ENCODE assay signal across 11 cellular contexts in the genomic region with DNA sequence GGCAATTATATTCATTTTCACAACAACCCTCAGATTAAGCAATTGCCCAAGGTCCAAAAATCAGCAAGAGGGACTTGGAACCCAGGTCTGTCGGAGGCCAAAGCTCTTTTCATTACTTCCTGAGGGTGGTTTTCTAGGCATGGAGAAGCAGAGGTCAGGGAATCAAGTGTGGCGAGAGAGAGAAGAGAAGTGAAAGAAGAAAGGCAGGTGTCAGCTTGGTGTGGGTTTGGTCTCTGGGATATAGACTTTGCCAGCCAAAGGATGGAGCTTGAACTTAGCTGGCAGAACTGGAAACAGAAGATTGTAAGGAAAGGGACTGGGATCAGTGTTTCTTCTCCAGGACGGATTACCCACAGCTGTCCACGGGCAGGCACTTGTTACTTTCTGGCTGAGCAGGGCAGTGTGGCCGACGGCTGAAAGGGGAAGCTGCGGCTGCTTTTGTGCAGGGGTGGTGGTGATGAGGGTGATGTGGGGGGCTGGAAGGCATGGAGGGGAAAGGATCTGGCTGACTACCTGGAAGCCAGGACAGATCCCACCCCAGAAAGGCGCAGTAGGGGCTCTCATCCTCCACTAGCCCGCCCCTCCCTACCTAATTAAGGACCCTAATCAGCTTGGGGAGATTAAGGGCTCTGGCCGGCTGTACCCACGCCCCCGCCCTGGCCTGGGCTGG. TPM values are rescaled to one million over a fixed set of nuclear protein-coding genes. Genes with fewer than 3 reads are reported as not detected.
A peak's percentile ranks its signal among the peaks of the same experiment; 100 is the strongest.
DNase-seq lines count a peak whose midpoint lies in the region; ATAC-seq and TF ChIP-seq lines count a peak whose summit lies in the region.
"Had no signal": no experiment of that assay in that cellular context is flagged by ENCODE, and none has a peak within 500 bp of the region (broad histone marks: within the 10 kb centered on the region; RNA-seq: fewer than 3 reads in every experiment).

A gene (plus strand): TSS at position 640 of the 670 bp plus-strand sequence. CDS start 433 bp downstream, outside the sequence.

- peaks cover 47% of the 10 kb centered on the region for H3K27me3 Mint-ChIP-seq in stimulated activated naive CD8-positive, alpha-beta T cell treated with anti-CD3 and anti-CD28 coated beads, Interleukin-15, Interleukin-2, amounts not matched to agents 100 ng/mL and 50 ng/mL, for 24 hours
- peaks cover 55% of the 10 kb centered on the region for H3K27me3 Mint-ChIP-seq in activated naive CD8-positive, alpha-beta T cell treated with anti-CD3 and anti-CD28 coated beads, Interleukin-2, amount 10 ng/mL, durations not matched to agents 7 days and 5 days
- H3K27me3 Mint-ChIP-seq in mesothelial cell of epicardium (ENCODE audit: low read depth), result peaks cover 72% of the 10 kb centered on the region
- H3K27me3 Mint-ChIP-seq in activated T-helper 2 cell treated with anti-CD3 and anti-CD28 coated beads, Interferon-gamma antibody, Interleukin-2, Interleukin-4, amounts not matched to agents 10 μg/mL and 5 μg/mL and 100 μg/mL, durations not matched to agents 14 hours and 24 hours and 36 hours (ENCODE audit: low read depth), result peaks cover 51% of the 10 kb centered on the region

- H3K4me1 Mint-ChIP-seq in stimulated activated naive CD8-positive, alpha-beta T cell treated with anti-CD3 and anti-CD28 coated beads, Interleukin-15, Interleukin-2, amounts not matched to agents 100 ng/mL and 50 ng/mL, for 24 hours (ENCODE audit: low read depth), result peaks cover 7% of the 10 kb centered on the region
- H3K4me1 Mint-ChIP-seq in activated naive CD8-positive, alpha-beta T cell treated with anti-CD3 and anti-CD28 coated beads, Interleukin-2, amount 10 ng/mL, durations not matched to agents 7 days and 5 days, result peaks cover 5% of the 10 kb centered on the region
- H3K4me1 Mint-ChIP-seq in mesothelial cell of epicardium, result no peaks in the 10 kb centered on the region
- H3K4me1 Mint-ChIP-seq in activated T-helper 2 cell treated with anti-CD3 and anti-CD28 coated beads, Interferon-gamma antibody, Interleukin-2, Interleukin-4, amounts not matched to agents 10 μg/mL and 5 μg/mL and 100 μg/mL, durations not matched to agents 14 hours and 24 hours and 36 hours (ENCODE audit: low read depth), result peaks cover 6% of the 10 kb centered on the region

- DNase-seq in stimulated activated naive CD8-positive, alpha-beta T cell treated with anti-CD3 and anti-CD28 coated beads, Interleukin-15, Interleukin-2, amounts not matched to agents 100 U/mL and 50 U/mL, for 24 hours, result no peak
- DNase-seq in activated naive CD8-positive, alpha-beta T cell treated with anti-CD3 and anti-CD28 coated beads, Interleukin-2, amount 10 ng/mL, durations not matched to agents 7 days and 5 days, result no peak
- no peak for DNase-seq in mesothelial cell of epicardium (ENCODE audit: low spot score in 2 of 2, unreplicated experiment in 2 of 2)
- DNase-seq in activated T-helper 2 cell treated with anti-CD3 and anti-CD28 coated beads, Interferon-gamma antibody, Interleukin-2, Interleukin-4, amounts not matched to agents 10 μg/mL and 5 μg/mL and 100 μg/mL, durations not matched to agents 14 hours and 24 hours and 36 hours (ENCODE audit: low spot score), result no peak
- DNase-seq: NCI-H1105 treated with DMSO at 0.1 percent for 48 hours had no signal

- ATAC-seq in stimulated activated naive CD8-positive, alpha-beta T cell treated with anti-CD3 and anti-CD28 coated beads, Interleukin-15, Interleukin-2, amounts not matched to agents 100 U/mL and 50 U/mL, for 24 hours, result no peak
- no peak for ATAC-seq in activated naive CD8-positive, alpha-beta T cell treated with anti-CD3 and anti-CD28 coated beads, Interleukin-2, amount 10 ng/mL, durations not matched to agents 7 days and 5 days (ENCODE audit: low read depth)
- ATAC-seq in HG03039 (IDR thresholded peaks at IDR 0.05; ENCODE audit: unreplicated experiment) (no peak), GM21723 (IDR thresholded peaks at IDR 0.05; ENCODE audit: unreplicated experiment) (no peak), GM18873 (IDR thresholded peaks at IDR 0.05; ENCODE audit: low FRiP score, unreplicated experiment) (no peak)
- ATAC-seq: esophagus mucosa had no signal

- H3K9me3 Mint-ChIP-seq in stimulated activated naive CD8-positive, alpha-beta T cell treated with anti-CD3 and anti-CD28 coated beads, Interleukin-15, Interleukin-2, amounts not matched to agents 100 ng/mL and 50 ng/mL, for 24 hours, result no peaks in the 10 kb centered on the region
- no peaks in the 10 kb centered on the region for H3K9me3 Mint-ChIP-seq in activated naive CD8-positive, alpha-beta T cell treated with anti-CD3 and anti-CD28 coated beads, Interleukin-2, amount 10 ng/mL, durations not matched to agents 7 days and 5 days
- no peaks in the 10 kb centered on the region for H3K9me3 Mint-ChIP-seq in mesothelial cell of epicardium
- H3K9me3 Mint-ChIP-seq in activated T-helper 2 cell treated with anti-CD3 and anti-CD28 coated beads, Interferon-gamma antibody, Interleukin-2, Interleukin-4, amounts not matched to agents 10 μg/mL and 5 μg/mL and 100 μg/mL, durations not matched to agents 14 hours and 24 hours and 36 hours, result no peaks in the 10 kb centered on the region

- no peak within 1 kb of the TSS for H3K27ac Mint-ChIP-seq in stimulated activated naive CD8-positive, alpha-beta T cell treated with anti-CD3 and anti-CD28 coated beads, Interleukin-15, Interleukin-2, amounts not matched to agents 100 ng/mL and 50 ng/mL, for 24 hours
- H3K27ac Mint-ChIP-seq in activated naive CD8-positive, alpha-beta T cell treated with anti-CD3 and anti-CD28 coated beads, Interleukin-2, amount 10 ng/mL, durations not matched to agents 7 days and 5 days, result no peak within 1 kb of the TSS
- H3K27ac Mint-ChIP-seq in mesothelial cell of epicardium, result no peak within 1 kb of the TSS
- H3K27ac Mint-ChIP-seq in activated T-helper 2 cell treated with anti-CD3 and anti-CD28 coated beads, Interferon-gamma antibody, Interleukin-2, Interleukin-4, amounts not matched to agents 10 μg/mL and 5 μg/mL and 100 μg/mL, durations not matched to agents 14 hours and 24 hours and 36 hours, result no peak within 1 kb of the TSS

- POLR2A ChIA-PET in activated naive CD8-positive, alpha-beta T cell treated with anti-CD3 and anti-CD28 coated beads, Interleukin-2, amount 10 ng/mL, durations not matched to agents 7 days and 5 days (lab: Charles Lee), result interaction anchor here (0.5 kb wide), 1 partner anchor 89 kb away, joined by 3 read pairs; no protein-coding TSS in a partner anchor

- H3K36me3 Mint-ChIP-seq in stimulated activated naive CD8-positive, alpha-beta T cell treated with anti-CD3 and anti-CD28 coated beads, Interleukin-15, Interleukin-2, amounts not matched to agents 100 ng/mL and 50 ng/mL, for 24 hours (ENCODE audit: low read depth), result no peaks in the 10 kb centered on the region
- no peaks in the 10 kb centered on the region for H3K36me3 Mint-ChIP-seq in activated naive CD8-positive, alpha-beta T cell treated with anti-CD3 and anti-CD28 coated beads, Interleukin-2, amount 10 ng/mL, durations not matched to agents 7 days and 5 days
- H3K36me3 Mint-ChIP-seq in mesothelial cell of epicardium, result no peaks in the 10 kb centered on the region
- H3K36me3 Mint-ChIP-seq in activated T-helper 2 cell treated with anti-CD3 and anti-CD28 coated beads, Interferon-gamma antibody, Interleukin-2, Interleukin-4, amounts not matched to agents 10 μg/mL and 5 μg/mL and 100 μg/mL, durations not matched to agents 14 hours and 24 hours and 36 hours (ENCODE audit: low read depth), result no peaks in the 10 kb centered on the region

- no peak for TF ChIP-seq CTCF in mesothelial cell of epicardium (IDR thresholded peaks at IDR 0.05; ENCODE audit: unreplicated experiment)

- peak within 1 kb of the TSS; percentile 50 for H3K4me3 Mint-ChIP-seq in stimulated activated naive CD8-positive, alpha-beta T cell treated with anti-CD3 and anti-CD28 coated beads, Interleukin-15, Interleukin-2, amounts not matched to agents 100 ng/mL and 50 ng/mL, for 24 hours
- H3K4me3 Mint-ChIP-seq in activated naive CD8-positive, alpha-beta T cell treated with anti-CD3 and anti-CD28 coated beads, Interleukin-2, amount 10 ng/mL, durations not matched to agents 7 days and 5 days, result peak within 1 kb of the TSS; percentile 8
- peak within 1 kb of the TSS; percentile 6 for H3K4me3 Mint-ChIP-seq in mesothelial cell of epicardium
- no peak within 1 kb of the TSS for H3K4me3 Mint-ChIP-seq in activated T-helper 2 cell treated with anti-CD3 and anti-CD28 coated beads, Interferon-gamma antibody, Interleukin-2, Interleukin-4, amounts not matched to agents 10 μg/mL and 5 μg/mL and 100 μg/mL, durations not matched to agents 14 hours and 24 hours and 36 hours (ENCODE audit: low read depth)

- intact Hi-C loops in activated T-helper 2 cell treated with anti-CD3 and anti-CD28 coated beads, Interferon-gamma antibody, Interleukin-2, Interleukin-4, amounts not matched to agents 10 μg/mL and 5 μg/mL and 100 μg/mL, durations not matched to agents 14 hours and 24 hours and 36 hours (cut with micrococcal nuclease), result no loop called here

RNA-seq across cellular contexts. Expression of the gene that starts here (rescaled TPM):
- total RNA-seq in activated naive CD8-positive, alpha-beta T cell treated with anti-CD3 and anti-CD28 coated beads, Interleukin-2, amount 10 ng/mL, durations not matched to agents 7 days and 5 days, result not detected
- total RNA-seq in mesothelial cell of epicardium, result 0.34 to 0.75 TPM (median 0.69 TPM) in 3 replicates
- not detected in 2 replicates for total RNA-seq in activated T-helper 2 cell treated with anti-CD3 and anti-CD28 coated beads, Interferon-gamma antibody, Interleukin-2, Interleukin-4, amounts not matched to agents 10 μg/mL and 5 μg/mL and 100 μg/mL, durations not matched to agents 14 hours and 24 hours and 36 hours
- total RNA-seq: activated CD8-positive, alpha-beta memory T cell treated with anti-CD3 and anti-CD28 coated beads for 36 hours had no signal
